Comparison of ENCODE assay signal across 8 cellular contexts in the genomic region with DNA sequence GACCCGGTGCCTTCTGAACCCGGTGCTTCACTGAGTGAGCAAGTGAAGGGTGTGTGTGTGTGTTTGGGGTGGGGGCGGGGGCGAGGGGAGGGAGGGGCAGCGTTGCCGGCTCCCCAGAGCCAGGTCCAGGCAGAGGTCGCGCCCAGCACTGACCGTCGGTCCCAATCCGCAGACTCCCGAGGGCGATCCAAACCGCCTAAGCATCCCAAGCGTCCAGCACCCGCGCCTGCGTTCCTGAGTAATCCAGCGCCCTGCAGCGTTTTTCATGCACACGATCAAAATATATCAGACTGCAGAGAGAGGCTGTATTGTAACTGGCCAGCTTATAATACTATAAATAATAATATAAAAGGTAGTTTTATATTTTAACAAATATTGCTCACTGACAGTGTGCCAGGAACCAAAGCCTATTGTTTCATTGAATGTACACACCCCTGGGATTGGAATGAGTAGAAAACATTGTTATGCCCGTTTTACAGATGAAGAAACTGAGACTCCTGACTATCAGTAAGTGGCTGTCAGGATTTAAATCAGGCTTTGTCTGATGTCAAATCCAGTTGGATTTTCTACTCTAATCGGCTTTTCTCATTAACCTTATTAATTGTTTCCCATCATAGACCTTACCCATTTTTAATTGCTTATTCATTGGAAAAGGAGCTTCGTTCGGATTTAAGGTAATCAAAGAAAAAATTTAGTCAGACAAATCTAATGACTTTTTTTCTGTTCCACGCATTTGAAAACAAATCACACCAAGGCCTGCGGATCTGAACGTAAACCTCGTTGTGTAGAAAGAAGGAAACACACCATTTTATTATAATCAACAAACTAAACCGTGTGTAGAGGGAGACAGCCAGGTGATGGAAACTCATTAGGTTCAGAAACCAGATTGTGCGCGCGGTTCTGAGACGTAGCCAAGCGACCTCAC. TPM values are rescaled to one million over a fixed set of nuclear protein-coding genes. Genes with fewer than 3 reads are reported as not detected.
A peak's percentile ranks its signal among the peaks of the same experiment; 100 is the strongest.
DNase-seq lines count a peak whose midpoint lies in the region; ATAC-seq and TF ChIP-seq lines count a peak whose summit lies in the region.

No MANE protein-coding gene starts in this region.

- H3K27ac Mint-ChIP-seq in Caco-2 (ENCODE audit: unreplicated experiment): peak overlapping the region; percentile 64
- no peak overlapping the region for H3K27ac Mint-ChIP-seq in activated CD4-positive, alpha-beta memory T cell treated with anti-CD3 and anti-CD28 coated beads, Interleukin-2, amount 10 ng/mL, durations not matched to agents 7 days and 5 days

- H3K4me1 ChIP-seq in Caco-2 (no peaks in the 10 kb centered on the region), muscle layer of duodenum (ENCODE audit: control insufficient read depth in 1 of 2, insufficient read depth in 2 of 2, low read length in 2 of 2) (peaks cover 0 to 30% of the 10 kb centered on the region in 2 donors)

- ATAC-seq in GM21619 (IDR thresholded peaks at IDR 0.05; ENCODE audit: unreplicated experiment) (no peak), GM18867 (IDR thresholded peaks at IDR 0.05; ENCODE audit: unreplicated experiment) (no peak)

- peak overlapping the region; percentile 80 for H3K4me3 Mint-ChIP-seq in Caco-2 (ENCODE audit: unreplicated experiment)
- peak overlapping the region; percentile 33 for H3K4me3 Mint-ChIP-seq in activated CD4-positive, alpha-beta memory T cell treated with anti-CD3 and anti-CD28 coated beads, Interleukin-2, amount 10 ng/mL, durations not matched to agents 7 days and 5 days

- no peaks in the 10 kb centered on the region for H3K9me3 Mint-ChIP-seq in Caco-2 (ENCODE audit: unreplicated experiment)
- no peaks in the 10 kb centered on the region for H3K9me3 Mint-ChIP-seq in activated CD4-positive, alpha-beta memory T cell treated with anti-CD3 and anti-CD28 coated beads, Interleukin-2, amount 10 ng/mL, durations not matched to agents 7 days and 5 days

- DNase-seq in Caco-2: peak in 1 of 2 experiments; percentile 17
- peak; percentile 18 for DNase-seq in H7
- DNase-seq in activated CD4-positive, alpha-beta memory T cell treated with anti-CD3 and anti-CD28 coated beads, Interleukin-2, amount 10 ng/mL, durations not matched to agents 7 days and 5 days: no peak
- DNase-seq in SHP77 (lab: John Stamatoyannopoulos, UW): no peak
- DNase-seq in cortex of kidney (lab: John Stamatoyannopoulos, UW): no peak

- H3K27me3 Mint-ChIP-seq in Caco-2 (ENCODE audit: insufficient read depth, unreplicated experiment): peaks cover 8% of the 10 kb centered on the region
- H3K27me3 Mint-ChIP-seq in activated CD4-positive, alpha-beta memory T cell treated with anti-CD3 and anti-CD28 coated beads, Interleukin-2, amount 10 ng/mL, durations not matched to agents 7 days and 5 days: peaks cover 65% of the 10 kb centered on the region

- intact Hi-C loops in Caco-2 (cut with micrococcal nuclease; ENCODE audit: unreplicated experiment): loop anchor here (5.0 to 10.0 kb wide), 4 partner anchors 144 to 421 kb away; no protein-coding TSS in a partner anchor

- POLR2A ChIA-PET in Caco-2 (lab: Charles Lee): no interaction called here
- POLR2A ChIA-PET in activated CD4-positive, alpha-beta memory T cell treated with anti-CD3 and anti-CD28 coated beads, Interleukin-2, amount 10 ng/mL, durations not matched to agents 7 days and 5 days (lab: Charles Lee): no interaction called here

- peaks cover 7% of the 10 kb centered on the region for H3K36me3 Mint-ChIP-seq in Caco-2 (ENCODE audit: insufficient read depth, unreplicated experiment)
- H3K36me3 Mint-ChIP-seq in activated CD4-positive, alpha-beta memory T cell treated with anti-CD3 and anti-CD28 coated beads, Interleukin-2, amount 10 ng/mL, durations not matched to agents 7 days and 5 days (ENCODE audit: low read depth): peaks cover 14% of the 10 kb centered on the region

- H3K9me3 ChIP-seq in Caco-2 (no peaks in the 10 kb centered on the region), muscle layer of duodenum (ENCODE audit: control insufficient read depth in 1 of 2, low read length in 2 of 2) (peaks cover 0 to 4% of the 10 kb centered on the region in 2 donors)

- no peaks in the 10 kb centered on the region for H3K4me1 Mint-ChIP-seq in Caco-2 (ENCODE audit: low read depth, unreplicated experiment)
- H3K4me1 Mint-ChIP-seq in activated CD4-positive, alpha-beta memory T cell treated with anti-CD3 and anti-CD28 coated beads, Interleukin-2, amount 10 ng/mL, durations not matched to agents 7 days and 5 days: peaks cover 32% of the 10 kb centered on the region

- BruUV-seq in Caco-2 (replicated peaks; lab: Mats Ljungman, UMichigan): no TSS peak

- H3K36me3 ChIP-seq in Caco-2 (ENCODE audit: control insufficient read depth, insufficient read depth, low read length) (no peaks in the 10 kb centered on the region), H7 (replicated peaks; ENCODE audit: control insufficient read depth, insufficient read depth, low read length) (no peaks in the 10 kb centered on the region), muscle layer of duodenum (ENCODE audit: control insufficient read depth in 1 of 2, insufficient read depth in 2 of 2, low read length in 2 of 2) (no peaks in the 10 kb centered on the region)

- CTCF ChIA-PET in Caco-2 (lab: Charles Lee): no interaction called here
- CTCF ChIA-PET in activated CD4-positive, alpha-beta memory T cell treated with anti-CD3 and anti-CD28 coated beads, Interleukin-2, amount 10 ng/mL, durations not matched to agents 7 days and 5 days (lab: Charles Lee): interaction anchor here (0.7 to 1.6 kb wide), 5 partner anchors 8 to 819 kb away, joined by 3 to 7 read pairs (median 4); no protein-coding TSS in a partner anchor

- TF ChIP-seq CTCF in Caco-2 (IDR thresholded peaks at IDR 0.05; ENCODE audit: insufficient read depth in 1 of 2, low read depth in 1 of 2, low read length in 1 of 2, severe bottlenecking in 1 of 2, unreplicated experiment in 1 of 2): no peak

- H3K27me3 ChIP-seq in Caco-2 (replicated peaks; ENCODE audit: control insufficient read depth, insufficient read depth, low read length) (no peaks in the 10 kb centered on the region), H7 (ENCODE audit: control insufficient read depth, insufficient read depth, low read length) (peaks cover 57% of the 10 kb centered on the region), muscle layer of duodenum (ENCODE audit: low read depth, low read length) (peaks cover 31% of the 10 kb centered on the region)

- no peak overlapping the region for H3K27ac ChIP-seq in muscle layer of duodenum (ENCODE audit: low read length)

- H3K4me3 ChIP-seq in Caco-2 (ENCODE audit: low read depth, low read length) (peak overlapping the region; percentile 60), H7 (ENCODE audit: insufficient read depth, low read depth, low read length) (peak overlapping the region; percentile 53), muscle layer of duodenum (ENCODE audit: low read depth in 1 of 2, low read length in 2 of 2) (peak overlapping the region; percentile 59 to 82)

RNA-seq across cellular contexts. Expression of gene NKX3-2, which starts 4.0 kb away (rescaled TPM):
- 1.7 and 2.4 TPM in 2 replicates for total RNA-seq in Caco-2 (2022)
- 0.52 and 0.76 TPM in 2 replicates for total RNA-seq in H7 (2014; rRNA removed; shearing (Covaris generic))
- not detected for total RNA-seq in activated CD4-positive, alpha-beta memory T cell treated with anti-CD3 and anti-CD28 coated beads, Interleukin-2, amount 10 ng/mL, durations not matched to agents 7 days and 5 days
